17 cellular contexts compared by ENCODE assay signal in genomic region chr1:81702903-81703302, GRCh38.
DNase-seq lines count a peak whose midpoint lies in the region; ATAC-seq and TF ChIP-seq lines count a peak whose summit lies in the region.
"Had no signal": no experiment of that assay in that cellular context is flagged by ENCODE, and none has a peak within 500 bp of the region (broad histone marks: within the 10 kb centered on the region; RNA-seq: fewer than 3 reads in every experiment).

No MANE protein-coding gene starts in this region.

- CTCF ChIA-PET in MCF 10A (lab: Yijun Ruan, JAX), result interaction anchor here (0.7 kb wide), 1 partner anchor 138 kb away, joined by 3 read pairs; no protein-coding TSS in a partner anchor

- H3K27me3 Mint-ChIP-seq in MCF 10A (ENCODE audit: insufficient read depth, unreplicated experiment), result no peaks in the 10 kb centered on the region
- H3K27me3 Mint-ChIP-seq: activated naive CD8-positive, alpha-beta T cell treated with anti-CD3 and anti-CD28 coated beads, Interleukin-2, amount 10 ng/mL, durations not matched to agents 7 days and 5 days had no signal

- TF ChIP-seq CTCF in MCF 10A (IDR thresholded peaks at IDR 0.05; ENCODE audit: unreplicated experiment) (no peak), breast epithelium (IDR thresholded peaks at IDR 0.05) (no peak), foreskin keratinocyte (conservative IDR thresholded peaks at IDR 0.05) (no peak)

- H3K36me3 Mint-ChIP-seq in MCF 10A (ENCODE audit: insufficient read depth, unreplicated experiment), result peaks cover 5% of the 10 kb centered on the region
- H3K36me3 Mint-ChIP-seq: activated naive CD8-positive, alpha-beta T cell treated with anti-CD3 and anti-CD28 coated beads, Interleukin-2, amount 10 ng/mL, durations not matched to agents 7 days and 5 days had no signal

- H3K9me3 ChIP-seq in breast epithelium, result no peaks in the 10 kb centered on the region
- H3K9me3 ChIP-seq: upper lobe of left lung had no signal

- BruUV-seq in MCF 10A (replicated peaks; lab: Mats Ljungman, UMichigan), result no TSS peak

- peak overlapping the region; percentile 56 for H3K4me3 Mint-ChIP-seq in MCF 10A (ENCODE audit: unreplicated experiment)
- H3K4me3 Mint-ChIP-seq: activated CD8-positive, alpha-beta T cell treated with anti-CD3 and anti-CD28 coated beads, Interleukin-2, amount 10 ng/mL, durations not matched to agents 7 days and 5 days; activated naive CD8-positive, alpha-beta T cell treated with anti-CD3 and anti-CD28 coated beads, Interleukin-2, amount 10 ng/mL, durations not matched to agents 7 days and 5 days had no signal

- H3K27ac ChIP-seq in breast epithelium (no peak overlapping the region), foreskin keratinocyte (peak overlapping the region; percentile 89)
- H3K27ac ChIP-seq: upper lobe of left lung had no signal

- H3K4me1 Mint-ChIP-seq in MCF 10A (ENCODE audit: insufficient read depth, unreplicated experiment), result peaks cover 49% of the 10 kb centered on the region
- H3K4me1 Mint-ChIP-seq: activated naive CD8-positive, alpha-beta T cell treated with anti-CD3 and anti-CD28 coated beads, Interleukin-2, amount 10 ng/mL, durations not matched to agents 7 days and 5 days had no signal

- no peaks in the 10 kb centered on the region for H3K9me3 Mint-ChIP-seq in MCF 10A (ENCODE audit: unreplicated experiment)
- H3K9me3 Mint-ChIP-seq: activated naive CD8-positive, alpha-beta T cell treated with anti-CD3 and anti-CD28 coated beads, Interleukin-2, amount 10 ng/mL, durations not matched to agents 7 days and 5 days had no signal

- no peak for TF ChIP-seq POLR2A in breast epithelium (IDR thresholded peaks at IDR 0.05)

- ATAC-seq in foreskin keratinocyte, result peak; percentile 73
- no peak for ATAC-seq in GM21717 (IDR thresholded peaks at IDR 0.05; ENCODE audit: unreplicated experiment)
- ATAC-seq: activated CD8-positive, alpha-beta T cell treated with anti-CD3 and anti-CD28 coated beads, Interleukin-2, amount 10 ng/mL, durations not matched to agents 7 days and 5 days had no signal

- DNase-seq in MCF 10A (ENCODE audit: unreplicated experiment) (peak; percentile 94), breast epithelium (ENCODE audit: low spot score in 2 of 2) (no peak), amniotic stem cell (lab: John Stamatoyannopoulos, UW) (peak; percentile 69), foreskin keratinocyte (peak; percentile 83 to 94), NCI-H2107 treated with DMSO at 0.1 percent for 48 hours (lab: John Stamatoyannopoulos, UW; ENCODE audit: unreplicated experiment) (no peak), putamen (ENCODE audit: low spot score) (no peak), SK-N-DZ (ENCODE audit: low spot score) (no peak)
- DNase-seq: 8988T; activated CD8-positive, alpha-beta T cell treated with anti-CD3 and anti-CD28 coated beads, Interleukin-2, amount 10 ng/mL, durations not matched to agents 7 days and 5 days; activated naive CD8-positive, alpha-beta T cell treated with anti-CD3 and anti-CD28 coated beads, Interleukin-2, amount 10 ng/mL, durations not matched to agents 7 days and 5 days; erythroblast; GDM1; NCI-H524 treated with DMSO at 0.1 percent for 48 hours; posterior cingulate gyrus; T-helper 1 cell; upper lobe of left lung had no signal

- H3K36me3 ChIP-seq in breast epithelium, result no peaks in the 10 kb centered on the region
- H3K36me3 ChIP-seq: upper lobe of left lung had no signal

- intact Hi-C loops in MCF 10A (cut with micrococcal nuclease), result no loop called here
- intact Hi-C loops in breast epithelium (cut with DNase I; ENCODE audit: low total_unique reads), result no loop called here

- no peaks in the 10 kb centered on the region for H3K27me3 ChIP-seq in breast epithelium
- H3K27me3 ChIP-seq in foreskin keratinocyte, result no peaks in the 10 kb centered on the region
- H3K27me3 ChIP-seq: upper lobe of left lung had no signal

- H3K4me1 ChIP-seq in breast epithelium (no peaks in the 10 kb centered on the region), foreskin keratinocyte (peaks cover 46% of the 10 kb centered on the region)

- peak overlapping the region; percentile 86 for H3K27ac Mint-ChIP-seq in MCF 10A (ENCODE audit: low read depth, unreplicated experiment)
- H3K27ac Mint-ChIP-seq: activated CD8-positive, alpha-beta T cell treated with anti-CD3 and anti-CD28 coated beads, Interleukin-2, amount 10 ng/mL, durations not matched to agents 7 days and 5 days; activated naive CD8-positive, alpha-beta T cell treated with anti-CD3 and anti-CD28 coated beads, Interleukin-2, amount 10 ng/mL, durations not matched to agents 7 days and 5 days had no signal

- H3K4me3 ChIP-seq in breast epithelium, result no peak overlapping the region
- H3K4me3 ChIP-seq: upper lobe of left lung had no signal

- POLR2A ChIA-PET in MCF 10A (lab: Yijun Ruan, JAX), result interaction anchor here (0.7 to 1.9 kb wide), 3 partner anchors 12 to 1405 kb away, joined by 3 to 8 read pairs (median 6); no protein-coding TSS in a partner anchor

Comparison
In these comparisons a context has a peak if more than half of its experiments do, and no peak if none do; other contexts are left out.
1. DNase-seq: peak in MCF 10A (single experiment), amniotic stem cell (single experiment) and foreskin keratinocyte (2 of 2); none in breast epithelium (0 of 2), NCI-H2107 treated with DMSO at 0.1 percent for 48 hours (single experiment), putamen (single experiment) and SK-N-DZ (single experiment).